ENCODE assay signal across 7 cellular contexts in the genomic region with DNA sequence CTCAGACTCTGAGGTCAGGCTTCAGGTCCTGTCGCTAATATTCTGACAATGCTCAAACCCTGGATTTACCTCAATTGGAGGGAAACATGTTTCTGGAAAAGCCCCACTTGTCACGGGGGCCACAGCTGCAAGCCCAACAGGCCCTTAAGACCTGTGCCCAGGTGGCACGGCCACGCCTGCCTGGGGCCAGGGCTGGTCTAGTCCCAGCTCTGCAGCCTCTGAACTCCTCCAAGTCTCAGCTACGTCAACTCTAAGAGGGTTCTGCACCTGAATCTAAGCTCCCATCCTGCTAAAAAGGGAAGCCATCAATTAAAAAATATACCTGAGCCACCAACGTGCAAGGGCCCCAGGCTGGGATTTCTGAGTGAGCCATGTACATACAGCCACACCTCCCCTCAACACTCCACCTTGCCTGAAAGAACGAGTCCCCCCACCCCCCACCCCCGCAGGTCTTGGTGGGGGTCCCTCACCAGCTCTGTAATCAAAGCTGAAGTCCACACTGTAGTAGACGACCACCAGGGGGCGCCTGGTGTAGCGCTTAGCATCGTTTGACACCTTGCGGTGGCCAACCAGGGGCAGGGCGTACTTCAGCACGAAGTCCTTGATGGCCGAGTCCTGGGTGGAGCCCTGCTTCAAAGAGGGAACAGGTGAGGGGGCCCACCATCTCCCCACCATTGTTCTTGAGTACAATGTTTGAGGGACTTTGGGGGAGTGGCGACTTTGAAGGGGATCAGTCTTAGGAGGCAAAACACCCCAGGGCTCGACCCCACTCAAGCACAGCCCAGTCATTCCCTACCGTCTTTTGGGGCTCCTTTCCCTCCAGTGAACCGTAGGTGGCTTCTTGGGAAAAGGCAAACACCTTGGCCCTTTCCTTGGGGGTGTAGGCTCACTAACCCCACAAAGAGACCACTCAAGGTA. TPM values are rescaled to one million over a fixed set of nuclear protein-coding genes. Genes with fewer than 3 reads are reported as not detected.
DNase-seq lines count a peak whose midpoint lies in the region; ATAC-seq and TF ChIP-seq lines count a peak whose summit lies in the region.

No MANE protein-coding gene starts in this region.

- peak overlapping the region in 1 of 2 donors; percentile 75 for H3K27ac Mint-ChIP-seq in natural killer cell
- H3K27ac Mint-ChIP-seq in stimulated activated naive B cell treated with anti-CD40 and anti-IgM and Interleukin-4, amounts not matched to agents 10 μg/mL and 1 μg/mL and 100 μg/mL, for 72 hours = no peak overlapping the region

- peaks cover 7% of the 10 kb centered on the region for H3K36me3 Mint-ChIP-seq in natural killer cell
- peaks cover 45 to 66% of the 10 kb centered on the region in 2 donors for H3K36me3 Mint-ChIP-seq in stimulated activated naive B cell treated with anti-CD40 and anti-IgM and Interleukin-4, amounts not matched to agents 10 μg/mL and 1 μg/mL and 100 μg/mL, for 72 hours

- intact Hi-C loops in natural killer cell (cut with micrococcal nuclease) = loop anchor here (1.0 kb wide), 3 partner anchors 23 to 85 kb away; a partner anchor contains a TSS

- ATAC-seq in GM18498 (IDR thresholded peaks at IDR 0.05; ENCODE audit: unreplicated experiment) (peak; percentile 75), HG02938 (IDR thresholded peaks at IDR 0.05; ENCODE audit: unreplicated experiment) (peak; percentile 79), natural killer cell (peak; percentile 84 to 99 (median 97))
- peak; percentile 94 to 96 for ATAC-seq in stimulated activated naive B cell treated with anti-CD40 and anti-IgM and Interleukin-4, amounts not matched to agents 10 μg/mL and 1 μg/mL and 100 μg/mL, for 72 hours (replicated peaks)

- H3K4me1 Mint-ChIP-seq in natural killer cell = peaks cover 4 to 6% of the 10 kb centered on the region in 2 donors
- peaks cover 7 to 20% of the 10 kb centered on the region in 2 donors for H3K4me1 Mint-ChIP-seq in stimulated activated naive B cell treated with anti-CD40 and anti-IgM and Interleukin-4, amounts not matched to agents 10 μg/mL and 1 μg/mL and 100 μg/mL, for 72 hours

- no peak for TF ChIP-seq POLR2A in erythroblast (IDR thresholded peaks at IDR 0.05; ENCODE audit: low read length)

- DNase-seq in NCI-H460 (ENCODE audit: extremely low read depth, low read depth) (peak; percentile 56), erythroblast (lab: John Stamatoyannopoulos, UW) (peak; percentile 79 to 90), natural killer cell (peak; percentile 80)
- DNase-seq in activated CD8-positive, alpha-beta memory T cell treated with anti-CD3 and anti-CD28 coated beads, Interleukin-2, amount 50 U/mL, for 4 hours = peak; percentile 88
- peak; percentile 54 for DNase-seq in stimulated activated naive B cell treated with anti-CD40 and anti-IgM and Interleukin-4, amounts not matched to agents 10 μg/mL and 1 μg/mL and 100 μg/mL, for 72 hours

- no peak overlapping the region for H3K4me3 Mint-ChIP-seq in natural killer cell
- H3K4me3 Mint-ChIP-seq in stimulated activated naive B cell treated with anti-CD40 and anti-IgM and Interleukin-4, amounts not matched to agents 10 μg/mL and 1 μg/mL and 100 μg/mL, for 72 hours = no peak overlapping the region

- no peaks in the 10 kb centered on the region for H3K9me3 Mint-ChIP-seq in natural killer cell
- no peaks in the 10 kb centered on the region for H3K9me3 Mint-ChIP-seq in stimulated activated naive B cell treated with anti-CD40 and anti-IgM and Interleukin-4, amounts not matched to agents 10 μg/mL and 1 μg/mL and 100 μg/mL, for 72 hours

- TF ChIP-seq CTCF in natural killer cell (IDR thresholded peaks at IDR 0.05) = peak; percentile 93

- H3K27me3 Mint-ChIP-seq in natural killer cell (ENCODE audit: low read depth in 2 of 2) = no peaks in the 10 kb centered on the region
- no peaks in the 10 kb centered on the region for H3K27me3 Mint-ChIP-seq in stimulated activated naive B cell treated with anti-CD40 and anti-IgM and Interleukin-4, amounts not matched to agents 10 μg/mL and 1 μg/mL and 100 μg/mL, for 72 hours

RNA-seq across cellular contexts. Expression of a gene that starts 22.6 kb away (rescaled TPM):
- 248 and 264 TPM in 2 replicates for total RNA-seq in NCI-H460 (2014; rRNA removed; shearing (Covaris generic))
- polyA plus RNA-seq in NCI-H460 (2014; cell fraction: nucleus; rRNA removed) = 349 and 423 TPM in 2 replicates
- total RNA-seq in natural killer cell = 10 to 100 TPM; 54.0 to 82.0 (median 62.7) TPM

Comparison
In these comparisons a context has a peak if more than half of its experiments do, and no peak if none do; other contexts are left out.
1. Peak in every context shown above with its lines: DNase-seq and ATAC-seq.